Comparison of ENCODE assay signal across 22 cellular contexts in genomic region chr4:123783091-123783765, GRCh38.
A peak's percentile ranks its signal among the peaks of the same experiment; 100 is the strongest.
DNase-seq lines count a peak whose midpoint lies in the region; ATAC-seq and TF ChIP-seq lines count a peak whose summit lies in the region.
"Had no signal": no experiment of that assay in that cellular context is flagged by ENCODE, and none has a peak within 500 bp of the region (broad histone marks: within the 10 kb centered on the region; RNA-seq: fewer than 3 reads in every experiment).

No MANE protein-coding gene starts in this region.

- H3K9ac ChIP-seq in mesenchymal stem cell (ENCODE audit: low read length), result peak overlapping the region; percentile 60

- H3K4me2 ChIP-seq in mesenchymal stem cell (ENCODE audit: low read length, poor library complexity, severe bottlenecking), result no peak overlapping the region

- H2BK12ac ChIP-seq in mesenchymal stem cell (ENCODE audit: low read length in 2 of 2), result no peak overlapping the region

- H2AK5ac ChIP-seq in mesenchymal stem cell (ENCODE audit: low read length, severe bottlenecking), result no peak overlapping the region

- H3K4me3 ChIP-seq in heart right ventricle, result no peak overlapping the region
- H3K4me3 ChIP-seq in esophagus muscularis mucosa, result no peak overlapping the region
- no peak overlapping the region for H3K4me3 ChIP-seq in mesenchymal stem cell (ENCODE audit: insufficient read depth in 1 of 2, low read depth in 1 of 2, low read length in 2 of 2)
- H3K4me3 ChIP-seq in upper lobe of right lung, result no peak overlapping the region
- H3K4me3 ChIP-seq: ovary, spleen, tibial nerve had no signal

- H4K8ac ChIP-seq in mesenchymal stem cell (ENCODE audit: low read length), result no peak overlapping the region

- TF ChIP-seq EP300 in esophagus muscularis mucosa (IDR thresholded peaks at IDR 0.05), result no peak

- intact Hi-C loops in heart right ventricle (cut with DNase I), result loop anchor here in 1 of 10 donors (10.0 kb wide), 1 partner anchor 202 kb away; no protein-coding TSS in a partner anchor
- intact Hi-C loops in Right ventricle myocardium superior (cut with DNase I), result no loop called here
- intact Hi-C loops in esophagus muscularis mucosa (cut with DNase I), result loop anchor here (5.0 to 10.0 kb wide), 2 partner anchors 242 to 386 kb away; partner anchors contain the start of gene SPRY1
- intact Hi-C loops in upper lobe of right lung (cut with DNase I), result no loop called here

- H3K79me1 ChIP-seq in mesenchymal stem cell (replicated peaks; ENCODE audit: low read length, poor library complexity, severe bottlenecking), result no peaks in the 10 kb centered on the region

- DNase-seq in heart right ventricle (no peak), Right ventricle myocardium superior (no peak), esophagus muscularis mucosa (ENCODE audit: extremely low spot score) (no peak), mesenchymal stem cell (no peak), upper lobe of right lung (no peak), activated T-cell treated with anti-CD3 and anti-CD28 coated beads for 4 hours (no peak), NCI-H1092 treated with DMSO at 0.1 percent for 48 hours (lab: John Stamatoyannopoulos, UW) (no peak)
- DNase-seq: activated CD4-positive, alpha-beta T cell treated with anti-CD3 and anti-CD28 coated beads, Interleukin-2, amount 50 U/mL, for 48 hours; activated naive CD4-positive, alpha-beta T cell treated with anti-CD3 and anti-CD28 coated beads, Interleukin-2, amount 50 U/mL, for 16 hours; activated T-cell treated with anti-CD3 and anti-CD28 coated beads, Interleukin-2, amount 50 U/mL, for 4 hours; CD4-positive, alpha-beta T cell; DND-41; left colon; NCI-H1694; NCI-H345; ovary; RPMI8226; spleen had no signal

- peaks cover 0 to 47% (median 29%) of the 10 kb centered on the region in 9 donors for H3K4me1 ChIP-seq in heart right ventricle
- peaks cover 15 to 60% (median 52%) of the 10 kb centered on the region in 4 donors for H3K4me1 ChIP-seq in esophagus muscularis mucosa
- H3K4me1 ChIP-seq in mesenchymal stem cell (ENCODE audit: control insufficient read depth, insufficient read depth, low read depth, low read length), result peaks cover 2% of the 10 kb centered on the region
- peaks cover 8% of the 10 kb centered on the region for H3K4me1 ChIP-seq in upper lobe of right lung
- H3K4me1 ChIP-seq: spleen had no signal

- no peaks in the 10 kb centered on the region for H3K36me3 ChIP-seq in heart right ventricle
- H3K36me3 ChIP-seq in esophagus muscularis mucosa, result no peaks in the 10 kb centered on the region
- H3K36me3 ChIP-seq in mesenchymal stem cell (ENCODE audit: control insufficient read depth in 1 of 2, insufficient read depth in 2 of 2, low read depth in 1 of 2, low read length in 2 of 2), result no peaks in the 10 kb centered on the region
- H3K36me3 ChIP-seq in upper lobe of right lung, result no peaks in the 10 kb centered on the region
- H3K36me3 ChIP-seq: ovary, spleen, tibial nerve had no signal

- WGBS in heart right ventricle, 2 donors, result 64 to 75% methylated on average over 3 of the region's 3 CpGs
- 48% methylated on average over 3 of the region's 3 CpGs for WGBS in esophagus muscularis mucosa
- WGBS in mesenchymal stem cell, result 82% methylated on average over 1 of the region's 3 CpGs

- H3K27me3 ChIP-seq in heart right ventricle (no peaks in the 10 kb centered on the region), esophagus muscularis mucosa (no peaks in the 10 kb centered on the region), mesenchymal stem cell (ENCODE audit: control insufficient read depth in 1 of 2, insufficient read depth in 1 of 2, low read length in 2 of 2) (no peaks in the 10 kb centered on the region), upper lobe of right lung (no peaks in the 10 kb centered on the region)
- H3K27me3 ChIP-seq: ovary, spleen, tibial nerve had no signal

- no peak overlapping the region for H2BK5ac ChIP-seq in mesenchymal stem cell (ENCODE audit: low read depth, low read length, poor library complexity, severe bottlenecking)

- no peak overlapping the region for H2BK15ac ChIP-seq in mesenchymal stem cell (ENCODE audit: low read depth, poor library complexity, severe bottlenecking)

- H3K23ac ChIP-seq in mesenchymal stem cell (ENCODE audit: low read length in 2 of 2), result no peak overlapping the region

- TF ChIP-seq CTCF in heart right ventricle (IDR thresholded peaks at IDR 0.05) (no peak), esophagus muscularis mucosa (IDR thresholded peaks at IDR 0.05) (no peak), upper lobe of right lung (IDR thresholded peaks at IDR 0.05) (no peak)

- ATAC-seq in heart right ventricle (peak in 1 of 8 donors; percentile 45), Right ventricle myocardium superior (ENCODE audit: poor library complexity) (no peak), upper lobe of right lung (no peak), HG02870 (IDR thresholded peaks at IDR 0.05; ENCODE audit: unreplicated experiment) (no peak)
- ATAC-seq: activated T-cell treated with anti-CD3 and anti-CD28 coated beads, Interleukin-2, amount 50 U/mL, for 4 hours; esophagus mucosa; left colon; stimulated activated effector memory CD8-positive, alpha-beta T cell treated with anti-CD3 and anti-CD28 coated beads, Interleukin-12 subunit alpha, Interleukin-12 subunit beta, amount 100 ng/mL, for 72 hours had no signal

- no peak overlapping the region for H3K14ac ChIP-seq in mesenchymal stem cell (ENCODE audit: low read length in 2 of 2)

- no peak overlapping the region for H2AFZ ChIP-seq in mesenchymal stem cell (ENCODE audit: low read depth, low read length)

- H3K9me3 ChIP-seq in heart right ventricle, result peaks cover 0 to 3% (median 0%) of the 10 kb centered on the region in 11 donors
- H3K9me3 ChIP-seq in esophagus muscularis mucosa, result no peaks in the 10 kb centered on the region
- H3K9me3 ChIP-seq in mesenchymal stem cell (ENCODE audit: control insufficient read depth, low read length), result no peaks in the 10 kb centered on the region
- no peaks in the 10 kb centered on the region for H3K9me3 ChIP-seq in upper lobe of right lung
- H3K9me3 ChIP-seq: ovary, spleen, tibial nerve had no signal

- H4K91ac ChIP-seq in mesenchymal stem cell (ENCODE audit: low read length), result no peak overlapping the region

- no peak for TF ChIP-seq POLR2A in esophagus muscularis mucosa (IDR thresholded peaks at IDR 0.05; ENCODE audit: low read depth)

- H3K27ac ChIP-seq in heart right ventricle (peak overlapping the region in 6 of 10 donors; percentile 63 to 86 (median 74)), esophagus muscularis mucosa (replicated peaks in 1 of 4) (peak overlapping the region; percentile 74 to 83 (median 78)), mesenchymal stem cell (ENCODE audit: low read length, poor library complexity, severe bottlenecking) (no peak overlapping the region), upper lobe of right lung (peak overlapping the region; percentile 3)
- H3K27ac ChIP-seq: ovary, spleen, tibial nerve had no signal

- no peak overlapping the region for H2BK120ac ChIP-seq in mesenchymal stem cell (ENCODE audit: low read depth, low read length)

- no peak overlapping the region for H3K4ac ChIP-seq in mesenchymal stem cell (ENCODE audit: low read depth in 1 of 2, low read length in 2 of 2)

- peak overlapping the region in 1 of 2 experiments; percentile 6 for H3K18ac ChIP-seq in mesenchymal stem cell (ENCODE audit: low read depth in 1 of 2, low read length in 2 of 2)
